1 cellular context compared by ENCODE assay signal in genomic region chr17:77247048-77247541, GRCh38.
TF ChIP-seq lines count a peak whose summit lies in the region.

No MANE protein-coding gene starts in this region.

TF ChIP-seq in HepG2, 621 proteins besides CTCF, POLR2A, EP300 and RAD21 (continued from another document and continues in another):
- TF ChIP-seq ZNF850 (CRISPR knock-in tag; conservative IDR thresholded peaks at IDR 0.05) (0 out of 2 replicates have a peak, but pooled peaks have one; percentile 50), ZNF326 (CRISPR knock-in tag; IDR thresholded peaks at IDR 0.05; ENCODE audit: borderline replicate concordance) (no peak), NFE2 (CRISPR knock-in tag; IDR thresholded peaks at IDR 0.05) (no peak), ZNF530 (CRISPR knock-in tag; IDR thresholded peaks at IDR 0.05; ENCODE audit: low read depth) (no peak), ZNF234 (CRISPR knock-in tag; conservative IDR thresholded peaks at IDR 0.05) (no peak; the same call in 1 of the 2 replicates), AHR (CRISPR knock-in tag; IDR thresholded peaks at IDR 0.05) (peak; percentile 90), HOXA3 (CRISPR knock-in tag; IDR thresholded peaks at IDR 0.05) (peak; percentile 56), ZNF329 (CRISPR knock-in tag; IDR thresholded peaks at IDR 0.05; ENCODE audit: low read depth) (no peak), PRDM4 (CRISPR knock-in tag; IDR thresholded peaks at IDR 0.05; ENCODE audit: borderline replicate concordance) (no peak), FOXA3 (CRISPR knock-in tag; IDR thresholded peaks at IDR 0.05) (peak; percentile 40; the same call in 1 of the 2 replicates), CBFB (CRISPR knock-in tag; IDR thresholded peaks at IDR 0.05) (peak; percentile 41; the same call in 1 of the 2 replicates), TBL1XR1 (IDR thresholded peaks at IDR 0.05; ENCODE audit: borderline replicate concordance, low read length, partially characterized antibody) (no peak), ZNF3 (CRISPR knock-in tag; IDR thresholded peaks at IDR 0.05) (no peak), ZNF354B (CRISPR knock-in tag; IDR thresholded peaks at IDR 0.05) (no peak), HNRNPUL1 (IDR thresholded peaks at IDR 0.05; ENCODE audit: low read depth, low read length) (no peak), ZNF543 (CRISPR knock-in tag; IDR thresholded peaks at IDR 0.05) (peak; percentile 90), ZNF296 (CRISPR knock-in tag; conservative IDR thresholded peaks at IDR 0.05) (0 out of 2 replicates have a peak, but pooled peaks have one; percentile 12), SP140L (CRISPR knock-in tag; IDR thresholded peaks at IDR 0.05; ENCODE audit: borderline replicate concordance) (no peak), ZBED4 (CRISPR knock-in tag; IDR thresholded peaks at IDR 0.05; ENCODE audit: borderline replicate concordance) (peak; percentile 78; the same call in 1 of the 2 replicates), ZNF790 (CRISPR knock-in tag; IDR thresholded peaks at IDR 0.05; ENCODE audit: borderline replicate concordance) (no peak), IKZF1 (IDR thresholded peaks at IDR 0.05) (no peak), NCOR1 (IDR thresholded peaks at IDR 0.05; ENCODE audit: borderline replicate concordance, low read length) (no peak), ZFX (CRISPR knock-in tag; IDR thresholded peaks at IDR 0.05; ENCODE audit: low read depth) (no peak), ZNF18 (CRISPR knock-in tag; IDR thresholded peaks at IDR 0.05; ENCODE audit: insufficient replicate concordance) (no peak), YEATS2 (CRISPR knock-in tag; IDR thresholded peaks at IDR 0.05; ENCODE audit: borderline replicate concordance) (no peak), BRD4 (CRISPR knock-in tag; IDR thresholded peaks at IDR 0.05) (peak; percentile 26; the same call in 1 of the 2 replicates), NFE2L2 (IDR thresholded peaks at IDR 0.05; ENCODE audit: low read length) (0 out of 2 replicates have a peak, but pooled peaks have one; percentile 8), KMT2A (CRISPR knock-in tag; IDR thresholded peaks at IDR 0.05) (peak; percentile 38; the same call in 1 of the 2 replicates), ZNF337 (CRISPR knock-in tag; IDR thresholded peaks at IDR 0.05; ENCODE audit: borderline replicate concordance, low read depth) (no peak), ZNF431 (CRISPR knock-in tag; IDR thresholded peaks at IDR 0.05; ENCODE audit: borderline replicate concordance, low read depth) (no peak), KDM5B (CRISPR knock-in tag; IDR thresholded peaks at IDR 0.05; ENCODE audit: borderline replicate concordance) (peak; percentile 52; the same call in 1 of the 2 replicates), ZBTB44 (CRISPR knock-in tag; IDR thresholded peaks at IDR 0.05) (no peak), PAXIP1 (CRISPR knock-in tag; conservative IDR thresholded peaks at IDR 0.05) (0 out of 2 replicates have a peak, but pooled peaks have one; percentile 28), ZBTB10 (CRISPR knock-in tag; IDR thresholded peaks at IDR 0.05; ENCODE audit: borderline replicate concordance) (no peak), ATF5 (CRISPR knock-in tag; IDR thresholded peaks at IDR 0.05; ENCODE audit: low read depth) (peak; percentile 70; the same call in 1 of the 2 replicates), MYC (CRISPR knock-in tag; IDR thresholded peaks at IDR 0.05; ENCODE audit: borderline replicate concordance) (peak; percentile 59; the same call in 1 of the 2 replicates), ZNF382 (CRISPR knock-in tag; IDR thresholded peaks at IDR 0.05; ENCODE audit: borderline replicate concordance) (no peak), MZF1 (CRISPR knock-in tag; IDR thresholded peaks at IDR 0.05; ENCODE audit: borderline replicate concordance) (no peak), SNAI1 (CRISPR knock-in tag; IDR thresholded peaks at IDR 0.05; ENCODE audit: borderline replicate concordance) (no peak), PBX2 (CRISPR knock-in tag; IDR thresholded peaks at IDR 0.05) (no peak), PTBP1 (IDR thresholded peaks at IDR 0.05; ENCODE audit: low read depth, low read length, poor library complexity, severe bottlenecking) (no peak), KLF6 (CRISPR knock-in tag; IDR thresholded peaks at IDR 0.05) (no peak)
